ENCODE assay signal across 18 cellular contexts in the genomic region with DNA sequence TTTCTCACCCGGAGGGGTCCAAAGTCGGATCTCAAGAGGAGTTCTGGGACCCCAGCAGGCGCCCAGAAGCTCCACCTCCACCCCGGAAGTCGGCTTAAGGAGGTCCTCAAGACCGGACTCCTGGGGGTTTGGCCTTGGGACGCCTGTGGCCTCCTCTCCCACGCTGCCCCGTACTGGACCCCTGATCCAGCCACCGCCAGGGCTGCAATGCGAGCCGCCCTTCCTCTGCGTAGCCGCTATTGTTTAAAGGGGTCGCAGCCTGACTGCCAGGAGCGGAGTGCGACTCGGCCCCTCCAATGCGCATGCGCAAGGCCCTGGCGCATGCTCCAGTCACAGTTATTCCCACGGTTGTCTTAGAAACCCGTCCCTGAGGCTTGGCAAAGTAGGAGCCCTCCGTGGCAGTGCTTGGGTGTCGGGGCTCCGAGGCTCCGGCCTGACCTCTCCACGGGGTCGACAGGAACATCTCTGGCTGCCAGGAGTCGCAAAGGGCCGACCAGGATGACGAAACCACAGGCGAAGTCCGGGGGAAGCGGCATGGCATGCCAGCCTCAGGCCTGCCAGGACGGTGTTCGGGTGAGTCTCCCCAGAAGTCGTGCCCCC.
DNase-seq lines count a peak whose midpoint lies in the region; ATAC-seq, FAIRE-seq and TF ChIP-seq lines count a peak whose summit lies in the region.
"Had no signal": no experiment of that assay in that cellular context is flagged by ENCODE, and none has a peak within 500 bp of the region (broad histone marks: within the 10 kb centered on the region; RNA-seq: fewer than 3 reads in every experiment).

No MANE protein-coding gene starts in this region.

- H2AFZ ChIP-seq in KMS-11 (ENCODE audit: low read depth), result peak overlapping the region; percentile 60
- H2AFZ ChIP-seq: GM23248 had no signal

- H3K9me3 Mint-ChIP-seq in chondrocyte (ENCODE audit: low read depth), result peaks cover 44% of the 10 kb centered on the region

- no peaks in the 10 kb centered on the region for H3K4me1 Mint-ChIP-seq in chondrocyte (ENCODE audit: low read depth)
- H3K4me1 Mint-ChIP-seq: B cell had no signal

- H3K36me3 ChIP-seq in KMS-11 (ENCODE audit: insufficient read depth), result no peaks in the 10 kb centered on the region

- no peak for ATAC-seq in Right ventricle myocardium inferior
- no peak for ATAC-seq in left cardiac atrium
- ATAC-seq in GM18873 (IDR thresholded peaks at IDR 0.05; ENCODE audit: low FRiP score, unreplicated experiment), result no peak
- ATAC-seq: CD8-positive, alpha-beta T cell; HCT116 had no signal

- no peaks in the 10 kb centered on the region for H3K4me1 ChIP-seq in KMS-11 (ENCODE audit: low read depth, poor library complexity, severe bottlenecking)

- intact Hi-C loops in Right ventricle myocardium inferior (cut with DNase I) (no loop called here), left cardiac atrium (cut with DNase I) (no loop called here)

- H3K27me3 ChIP-seq in KMS-11 (ENCODE audit: insufficient read depth, low read depth), result no peaks in the 10 kb centered on the region

- DNase-seq in Right ventricle myocardium inferior (ENCODE audit: missing footprints) (peak; percentile 11), left cardiac atrium (no peak), chondrocyte (ENCODE audit: low spot score) (peak; percentile 79), urothelium cell line (ENCODE audit: low spot score) (peak; percentile 48), GM13977 (ENCODE audit: low spot score) (no peak)
- DNase-seq: C1 segment of cervical spinal cord; CD8-positive, alpha-beta T cell; COR-L47; DND-41; GF-D8; GM23248 had no signal

- no peaks in the 10 kb centered on the region for H3K27me3 Mint-ChIP-seq in chondrocyte (ENCODE audit: low read depth)
- H3K27me3 Mint-ChIP-seq: B cell had no signal

- H3K27ac Mint-ChIP-seq in chondrocyte (ENCODE audit: unreplicated experiment), result no peak overlapping the region
- H3K27ac Mint-ChIP-seq: B cell; CD8-positive, alpha-beta T cell had no signal

- peak overlapping the region; percentile 33; the same call in 1 of the 2 replicates for H3K4me2 ChIP-seq in KMS-11

- peak overlapping the region; percentile 18; the same call in 1 of the 2 replicates for H3K27ac ChIP-seq in KMS-11
- H3K27ac ChIP-seq: GM23248 had no signal

- H3K4me3 Mint-ChIP-seq in chondrocyte (ENCODE audit: unreplicated experiment), result no peak overlapping the region
- H3K4me3 Mint-ChIP-seq: B cell; CD8-positive, alpha-beta T cell had no signal

- no peak for FAIRE-seq in urothelium cell line (lab: Jason Lieb, UNC)
- FAIRE-seq: A204.1, D721Med, H54 had no signal

- H4K20me1 ChIP-seq in KMS-11 (ENCODE audit: insufficient read depth), result no peaks in the 10 kb centered on the region

- H3K9ac ChIP-seq in KMS-11, result peak overlapping the region; percentile 51; the same call in 1 of the 2 replicates
- H3K9ac ChIP-seq: GM23248 had no signal

- H3K79me2 ChIP-seq in KMS-11 (ENCODE audit: insufficient read depth, low read depth), result no peaks in the 10 kb centered on the region

- in situ Hi-C loops in GM13977 (cut with MboI; ENCODE audit: low pct_unique_long_range_greater_than_20kb, low sequenced_read_pairs, unreplicated experiment), result no loop called here

- TF ChIP-seq CTCF in KMS-11 (conservative IDR thresholded peaks at IDR 0.05; ENCODE audit: low read depth, low read length) (no peak), chondrocyte (IDR thresholded peaks at IDR 0.05) (no peak), GM13977 (IDR thresholded peaks at IDR 0.05; ENCODE audit: extremely low read depth, insufficient read depth, missing control alignments) (no peak)

- H3K4me3 ChIP-seq in KMS-11 (IDR thresholded peaks at IDR 0.05; ENCODE audit: insufficient read depth, low read depth, low read length), result no peak overlapping the region
- H3K4me3 ChIP-seq: GM23248 had no signal

- H3K36me3 Mint-ChIP-seq in chondrocyte (ENCODE audit: low read depth), result peaks cover 2% of the 10 kb centered on the region

Comparison
In these comparisons a context has a peak if more than half of its experiments do, and no peak if none do; other contexts are left out.
1. DNase-seq: peak in Right ventricle myocardium inferior (single experiment), chondrocyte (single experiment) and urothelium cell line (single experiment); none in left cardiac atrium (single experiment) and GM13977 (single experiment).